In genomic region chr19:8252922-8253589, GRCh38 we compare ENCODE assay signal across 8 cellular contexts. TPM values are rescaled to one million over a fixed set of nuclear protein-coding genes. Genes with fewer than 3 reads are reported as not detected.
A peak's percentile ranks its signal among the peaks of the same experiment; 100 is the strongest.
DNase-seq lines count a peak whose midpoint lies in the region; ATAC-seq and TF ChIP-seq lines count a peak whose summit lies in the region.

No MANE protein-coding gene starts in this region.

- ATAC-seq in left cardiac atrium: peak; percentile 67 to 70
- no peak for ATAC-seq in HG03196 (IDR thresholded peaks at IDR 0.05; ENCODE audit: unreplicated experiment)
- ATAC-seq in HG02870 (IDR thresholded peaks at IDR 0.05; ENCODE audit: unreplicated experiment): no peak

- no peaks in the 10 kb centered on the region for H3K27me3 Mint-ChIP-seq in T-helper 2 cell treated with Interferon-gamma antibody and Interleukin-4, amounts not matched to agents 5 μg/mL and 100 μg/mL, for 36 hours (ENCODE audit: low read depth)

- 20 to 40% (median 28%) methylated on average over 10 to 13 of the region's 13 CpGs for WGBS in adrenal gland, 4 donors

- H3K4me3 ChIP-seq in adrenal gland: no peak overlapping the region

- no peaks in the 10 kb centered on the region for H3K9me3 Mint-ChIP-seq in T-helper 2 cell treated with Interferon-gamma antibody and Interleukin-4, amounts not matched to agents 5 μg/mL and 100 μg/mL, for 36 hours

- H3K9me3 ChIP-seq in adrenal gland (replicated peaks in 1 of 3): no peaks in the 10 kb centered on the region

- peaks cover 0 to 18% of the 10 kb centered on the region in 2 donors for H3K36me3 ChIP-seq in adrenal gland (replicated peaks in 1 of 2)

- H3K4me1 Mint-ChIP-seq in T-helper 2 cell treated with Interferon-gamma antibody and Interleukin-4, amounts not matched to agents 5 μg/mL and 100 μg/mL, for 36 hours (ENCODE audit: low read depth): peaks cover 9% of the 10 kb centered on the region

- TF ChIP-seq POLR2A in adrenal gland (IDR thresholded peaks at IDR 0.05): no peak

- H3K27ac Mint-ChIP-seq in T-helper 2 cell treated with Interferon-gamma antibody and Interleukin-4, amounts not matched to agents 5 μg/mL and 100 μg/mL, for 36 hours: no peak overlapping the region

- no peaks in the 10 kb centered on the region for H3K4me1 ChIP-seq in adrenal gland (replicated peaks in 1 of 2)

- TF ChIP-seq CTCF in GM12874 (IDR thresholded peaks at IDR 0.05; ENCODE audit: insufficient read depth, low read depth, low read length) (peak; percentile 83), adrenal gland (IDR thresholded peaks at IDR 0.05) (peak; percentile 95 to 98 (median 96))

- no peak overlapping the region for H3K27ac ChIP-seq in adrenal gland

- no peaks in the 10 kb centered on the region for H3K27me3 ChIP-seq in adrenal gland

- peak; percentile 49 for DNase-seq in NCI-H128 (lab: John Stamatoyannopoulos, UW; ENCODE audit: unreplicated experiment)
- peak; percentile 68 for DNase-seq in T-helper 2 cell treated with Interferon-gamma antibody and Interleukin-4, amounts not matched to agents 5 μg/mL and 100 μg/mL, for 36 hours (ENCODE audit: low spot score)
- peak; percentile 69 to 92 (median 83) for DNase-seq in adrenal gland
- DNase-seq in left cardiac atrium: peak; percentile 83
- DNase-seq in retina: peak; percentile 88

- H3K4me3 Mint-ChIP-seq in T-helper 2 cell treated with Interferon-gamma antibody and Interleukin-4, amounts not matched to agents 5 μg/mL and 100 μg/mL, for 36 hours: no peak overlapping the region

- H3K36me3 Mint-ChIP-seq in T-helper 2 cell treated with Interferon-gamma antibody and Interleukin-4, amounts not matched to agents 5 μg/mL and 100 μg/mL, for 36 hours (ENCODE audit: low read depth): peaks cover 8% of the 10 kb centered on the region

- intact Hi-C loops in adrenal gland (cut with DNase I) (loop anchor here (10.0 kb wide), 2 partner anchors 298 to 308 kb away; partner anchors contain the start of gene TIMM44 (in 1 of the 2)), left cardiac atrium (cut with DNase I) (loop anchor here (1.0 to 10.0 kb wide), 7 partner anchors 91 to 308 kb away; partner anchors contain the start of genes ELAVL1 (in 1 of the 2) and TIMM44 (in 1 of the 2))

RNA-seq across cellular contexts. Expression of gene CERS4, which starts 43.9 kb away (rescaled TPM):
- total RNA-seq in adrenal gland: 10 to 100 TPM; 12.2 to 64.4 (median 35.8) TPM
- polyA plus RNA-seq in adrenal gland: 10 to 100 TPM in 2 of 3 donors, 1 to 10 TPM in 1; 5.5 to 34.9 (median 26.5) TPM
- total RNA-seq in left cardiac atrium: 10 to 100 TPM; 13.8 to 17.3 TPM

RNA-seq across cellular contexts. Expression of gene CD320, which starts 55.1 kb away (rescaled TPM):
- 100 to 1,000 TPM in 1 of 8 donors, 10 to 100 TPM in 7; 53.6 to 129 (median 68.2) TPM for total RNA-seq in adrenal gland
- 10 to 100 TPM; 12.0 to 61.4 (median 34.1) TPM for polyA plus RNA-seq in adrenal gland
- 10 to 100 TPM; 33.6 to 40.8 TPM for total RNA-seq in left cardiac atrium

Comparison
In these comparisons a context has a peak if more than half of its experiments do, and no peak if none do; other contexts are left out.
1. ATAC-seq: peak in left cardiac atrium (2 of 2); none in HG03196 (single experiment) and HG02870 (single experiment).
2. Peak in every context shown above with its lines, with median percentiles within 50 percentile points of each other: DNase-seq.